9 cellular contexts compared by ENCODE assay signal in genomic region chr7:33043875-33044718, GRCh38. TPM values are rescaled to one million over a fixed set of nuclear protein-coding genes. Genes with fewer than 3 reads are reported as not detected.
DNase-seq lines count a peak whose midpoint lies in the region; ATAC-seq and TF ChIP-seq lines count a peak whose summit lies in the region.
"Had no signal": no experiment of that assay in that cellular context is flagged by ENCODE, and none has a peak within 500 bp of the region (broad histone marks: within the 10 kb centered on the region; RNA-seq: fewer than 3 reads in every experiment).

No MANE protein-coding gene starts in this region.

- in situ Hi-C loops in ACHN (cut with HindIII; ENCODE audit: low pct_ligation_motif_present, low pct_unique_long_range_greater_than_20kb, low sequenced_read_pairs): no loop called here

- H3K36me3 Mint-ChIP-seq in CD14-positive monocyte: no peaks in the 10 kb centered on the region
- peaks cover 6% of the 10 kb centered on the region for H3K36me3 Mint-ChIP-seq in effector memory CD8-positive, alpha-beta T cell (ENCODE audit: insufficient read depth)

- peak overlapping the region in 5 of 7 donors; percentile 2 to 39 (median 28) for H3K27ac Mint-ChIP-seq in CD14-positive monocyte
- H3K27ac Mint-ChIP-seq in effector memory CD8-positive, alpha-beta T cell: peak overlapping the region; percentile 57

- peak overlapping the region; percentile 34 for H3K4me3 ChIP-seq in mucosa of stomach (ENCODE audit: low read length)

- peak overlapping the region; percentile 68 for H3K9ac ChIP-seq in mucosa of stomach (ENCODE audit: low read length)

- H3K4me1 Mint-ChIP-seq in CD14-positive monocyte: peaks cover 41% of the 10 kb centered on the region
- peaks cover 14 to 38% of the 10 kb centered on the region in 2 donors for H3K4me1 Mint-ChIP-seq in effector memory CD8-positive, alpha-beta T cell (ENCODE audit: low read depth in 2 of 2)

- H3K4me3 Mint-ChIP-seq in CD14-positive monocyte: no peak overlapping the region
- no peak overlapping the region for H3K4me3 Mint-ChIP-seq in effector memory CD8-positive, alpha-beta T cell

- TF ChIP-seq CTCF in CD14-positive monocyte (IDR thresholded peaks at IDR 0.05) (no peak), LNCAP (IDR thresholded peaks at IDR 0.05) (peak; percentile 50)

- H3K9me3 ChIP-seq in mucosa of stomach (ENCODE audit: control insufficient read depth, low read length): no peaks in the 10 kb centered on the region

- no peaks in the 10 kb centered on the region for H3K9me3 Mint-ChIP-seq in CD14-positive monocyte
- H3K9me3 Mint-ChIP-seq in effector memory CD8-positive, alpha-beta T cell: no peaks in the 10 kb centered on the region

- H3K36me3 ChIP-seq in mucosa of stomach (ENCODE audit: control insufficient read depth, insufficient read depth, low read length): no peaks in the 10 kb centered on the region

- no peaks in the 10 kb centered on the region for H3K27me3 ChIP-seq in mucosa of stomach (ENCODE audit: control insufficient read depth, insufficient read depth, low read length)

- no peak for DNase-seq in CD14-positive monocyte (ENCODE audit: low spot score)
- no peak for DNase-seq in effector memory CD8-positive, alpha-beta T cell
- no peak for DNase-seq in ACHN
- DNase-seq: NCI-H524 had no signal

- intact Hi-C loops in CD14-positive monocyte (cut with micrococcal nuclease): no loop called here

- ATAC-seq in effector memory CD8-positive, alpha-beta T cell (replicated peaks): no peak
- ATAC-seq in HG02885 (IDR thresholded peaks at IDR 0.05; ENCODE audit: poor library complexity, unreplicated experiment) (no peak), GM21737 (IDR thresholded peaks at IDR 0.05; ENCODE audit: unreplicated experiment) (no peak), GM21360 (IDR thresholded peaks at IDR 0.05; ENCODE audit: unreplicated experiment) (no peak)

- H3K27me3 Mint-ChIP-seq in CD14-positive monocyte (ENCODE audit: low read depth in 3 of 3): no peaks in the 10 kb centered on the region
- no peaks in the 10 kb centered on the region for H3K27me3 Mint-ChIP-seq in effector memory CD8-positive, alpha-beta T cell

- H3K4me1 ChIP-seq in mucosa of stomach (ENCODE audit: control insufficient read depth, insufficient read depth, low read length): peaks cover 40% of the 10 kb centered on the region

RNA-seq across cellular contexts. Expression of gene NT5C3A, which starts 18.5 kb away (rescaled TPM):
- polyA plus RNA-seq in CD14-positive monocyte: 10 to 100 TPM; 29.5 to 37.7 TPM
